ENCODE assay signal across 1 cellular context in the genomic region with DNA sequence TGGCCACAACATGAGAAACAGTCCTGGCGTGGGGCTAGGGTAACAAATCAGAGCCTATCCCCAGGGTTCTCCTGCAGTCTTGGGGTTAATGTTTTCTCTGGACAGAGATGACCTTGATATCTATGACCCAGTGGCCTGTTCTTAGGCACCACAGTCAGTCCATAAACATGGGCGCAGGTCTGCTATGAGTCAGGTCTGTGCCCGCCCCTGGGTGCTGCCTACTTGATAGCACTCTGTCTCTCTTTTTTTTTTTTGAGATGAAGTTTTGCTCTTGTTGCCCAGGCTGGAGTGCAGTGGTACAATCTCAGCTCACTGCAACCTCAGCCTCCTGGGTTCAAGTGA.
TF ChIP-seq lines count a peak whose summit lies in the region.

No MANE protein-coding gene starts in this region.

TF ChIP-seq in HepG2, 621 proteins besides CTCF, POLR2A, EP300 and RAD21:
- TF ChIP-seq, protein P1, sequence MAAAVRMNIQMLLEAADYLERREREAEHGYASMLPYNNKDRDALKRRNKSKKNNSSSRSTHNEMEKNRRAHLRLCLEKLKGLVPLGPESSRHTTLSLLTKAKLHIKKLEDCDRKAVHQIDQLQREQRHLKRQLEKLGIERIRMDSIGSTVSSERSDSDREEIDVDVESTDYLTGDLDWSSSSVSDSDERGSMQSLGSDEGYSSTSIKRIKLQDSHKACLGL (CRISPR knock-in tag; IDR thresholded peaks at IDR 0.05) = no peak
- TF ChIP-seq RFX5 (IDR thresholded peaks at IDR 0.05; ENCODE audit: low read depth, low read length) (no peak), KLF15 (CRISPR knock-in tag; IDR thresholded peaks at IDR 0.05; ENCODE audit: borderline replicate concordance) (no peak), NAIF1 (CRISPR knock-in tag; IDR thresholded peaks at IDR 0.05; ENCODE audit: borderline replicate concordance) (no peak), ZKSCAN8 (CRISPR knock-in tag; IDR thresholded peaks at IDR 0.05; ENCODE audit: borderline replicate concordance) (no peak), AKAP8 (CRISPR knock-in tag; IDR thresholded peaks at IDR 0.05) (no peak), RXRA (CRISPR knock-in tag; IDR thresholded peaks at IDR 0.05) (no peak), HCFC1 (IDR thresholded peaks at IDR 0.05; ENCODE audit: low read depth, low read length) (no peak), ETV5 (CRISPR knock-in tag; IDR thresholded peaks at IDR 0.05; ENCODE audit: borderline replicate concordance) (no peak), RFX3 (CRISPR knock-in tag; IDR thresholded peaks at IDR 0.05) (no peak), SIN3B (IDR thresholded peaks at IDR 0.05; ENCODE audit: low read length) (no peak), TRIM24 (CRISPR knock-in tag; IDR thresholded peaks at IDR 0.05) (no peak), TBL1XR1 (IDR thresholded peaks at IDR 0.05; ENCODE audit: borderline replicate concordance, low read length, partially characterized antibody) (no peak), YY1 (IDR thresholded peaks at IDR 0.05; ENCODE audit: insufficient read depth, insufficient replicate concordance, low read depth, low read length) (no peak), ZNF501 (CRISPR knock-in tag; IDR thresholded peaks at IDR 0.05) (no peak), HOXD1 (CRISPR knock-in tag; IDR thresholded peaks at IDR 0.05) (no peak), ZEB1 (IDR thresholded peaks at IDR 0.05; ENCODE audit: insufficient replicate concordance, low read depth) (no peak)
- TF ChIP-seq, protein P2, sequence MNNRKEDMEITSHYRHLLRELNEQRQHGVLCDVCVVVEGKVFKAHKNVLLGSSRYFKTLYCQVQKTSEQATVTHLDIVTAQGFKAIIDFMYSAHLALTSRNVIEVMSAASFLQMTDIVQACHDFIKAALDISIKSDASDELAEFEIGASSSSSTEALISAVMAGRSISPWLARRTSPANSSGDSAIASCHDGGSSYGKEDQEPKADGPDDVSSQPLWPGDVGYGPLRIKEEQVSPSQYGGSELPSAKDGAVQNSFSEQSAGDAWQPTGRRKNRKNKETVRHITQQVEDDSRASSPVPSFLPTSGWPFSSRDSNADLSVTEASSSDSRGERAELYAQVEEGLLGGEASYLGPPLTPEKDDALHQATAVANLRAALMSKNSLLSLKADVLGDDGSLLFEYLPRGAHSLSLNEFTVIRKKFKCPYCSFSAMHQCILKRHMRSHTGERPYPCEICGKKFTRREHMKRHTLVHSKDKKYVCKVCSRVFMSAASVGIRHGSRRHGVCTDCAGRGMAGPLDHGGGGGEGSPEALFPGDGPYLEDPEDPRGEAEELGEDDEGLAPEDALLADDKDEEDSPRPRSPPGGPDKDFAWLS (CRISPR knock-in tag; IDR thresholded peaks at IDR 0.05; ENCODE audit: borderline replicate concordance) = no peak
- TF ChIP-seq, protein P3, sequence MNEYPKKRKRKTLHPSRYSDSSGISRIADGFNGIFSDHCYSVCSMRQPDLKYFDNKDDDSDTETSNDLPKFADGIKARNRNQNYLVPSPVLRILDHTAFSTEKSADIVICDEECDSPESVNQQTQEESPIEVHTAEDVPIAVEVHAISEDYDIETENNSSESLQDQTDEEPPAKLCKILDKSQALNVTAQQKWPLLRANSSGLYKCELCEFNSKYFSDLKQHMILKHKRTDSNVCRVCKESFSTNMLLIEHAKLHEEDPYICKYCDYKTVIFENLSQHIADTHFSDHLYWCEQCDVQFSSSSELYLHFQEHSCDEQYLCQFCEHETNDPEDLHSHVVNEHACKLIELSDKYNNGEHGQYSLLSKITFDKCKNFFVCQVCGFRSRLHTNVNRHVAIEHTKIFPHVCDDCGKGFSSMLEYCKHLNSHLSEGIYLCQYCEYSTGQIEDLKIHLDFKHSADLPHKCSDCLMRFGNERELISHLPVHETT (CRISPR knock-in tag; conservative IDR thresholded peaks at IDR 0.05) = no peak
- TF ChIP-seq, protein P4, sequence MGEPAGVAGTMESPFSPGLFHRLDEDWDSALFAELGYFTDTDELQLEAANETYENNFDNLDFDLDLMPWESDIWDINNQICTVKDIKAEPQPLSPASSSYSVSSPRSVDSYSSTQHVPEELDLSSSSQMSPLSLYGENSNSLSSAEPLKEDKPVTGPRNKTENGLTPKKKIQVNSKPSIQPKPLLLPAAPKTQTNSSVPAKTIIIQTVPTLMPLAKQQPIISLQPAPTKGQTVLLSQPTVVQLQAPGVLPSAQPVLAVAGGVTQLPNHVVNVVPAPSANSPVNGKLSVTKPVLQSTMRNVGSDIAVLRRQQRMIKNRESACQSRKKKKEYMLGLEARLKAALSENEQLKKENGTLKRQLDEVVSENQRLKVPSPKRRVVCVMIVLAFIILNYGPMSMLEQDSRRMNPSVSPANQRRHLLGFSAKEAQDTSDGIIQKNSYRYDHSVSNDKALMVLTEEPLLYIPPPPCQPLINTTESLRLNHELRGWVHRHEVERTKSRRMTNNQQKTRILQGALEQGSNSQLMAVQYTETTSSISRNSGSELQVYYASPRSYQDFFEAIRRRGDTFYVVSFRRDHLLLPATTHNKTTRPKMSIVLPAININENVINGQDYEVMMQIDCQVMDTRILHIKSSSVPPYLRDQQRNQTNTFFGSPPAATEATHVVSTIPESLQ (CRISPR knock-in tag; conservative IDR thresholded peaks at IDR 0.05) = no peak
TF ChIP-seq in HepG2: peak in this region for 0.
